ENCODE assay signal across 19 cellular contexts in the genomic region with DNA sequence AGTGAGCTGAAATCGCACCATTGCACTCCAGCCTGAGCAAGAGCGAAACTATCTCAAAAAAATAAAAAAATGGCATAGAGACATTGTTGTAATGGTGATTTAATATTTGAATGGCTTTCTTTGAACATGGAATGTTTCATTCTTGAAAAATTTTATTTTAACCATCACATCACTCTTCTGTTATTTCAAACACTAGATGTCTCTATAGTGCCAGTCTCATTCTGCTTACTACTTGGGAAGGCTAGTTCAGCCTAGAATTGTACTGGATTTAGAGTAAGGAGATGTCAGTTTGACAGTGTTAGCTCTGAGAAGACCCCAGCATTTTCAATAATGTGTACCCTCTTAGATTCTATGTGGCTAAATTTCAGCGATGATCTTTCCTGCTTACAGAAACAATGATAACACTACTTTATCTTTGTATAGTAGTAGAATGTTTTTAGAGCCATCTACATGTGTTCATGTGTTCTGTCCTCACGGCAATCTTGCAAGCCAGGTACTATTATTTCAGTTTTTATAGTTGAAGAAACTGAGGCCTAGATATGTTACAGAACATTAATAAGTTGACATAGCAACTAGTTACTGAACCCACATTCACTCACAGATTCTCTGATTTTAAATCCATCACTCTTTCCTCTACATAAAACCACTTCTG.
DNase-seq lines count a peak whose midpoint lies in the region; ATAC-seq, FAIRE-seq and TF ChIP-seq lines count a peak whose summit lies in the region.
"Had no signal": no experiment of that assay in that cellular context is flagged by ENCODE, and none has a peak within 500 bp of the region (broad histone marks: within the 10 kb centered on the region; RNA-seq: fewer than 3 reads in every experiment).

No MANE protein-coding gene starts in this region.

- ATAC-seq in PC-3 (no peak), HG02884 (IDR thresholded peaks at IDR 0.05; ENCODE audit: unreplicated experiment) (no peak)

- BruUV-seq in PC-3 (replicated peaks; lab: Mats Ljungman, UMichigan) (no TSS peak), endothelial cell of umbilical vein (replicated peaks; lab: Mats Ljungman, UMichigan) (no TSS peak)

- no peaks in the 10 kb centered on the region for H3K36me3 ChIP-seq in PC-3 (ENCODE audit: low read depth, low read length)
- no peaks in the 10 kb centered on the region for H3K36me3 ChIP-seq in endothelial cell of umbilical vein (ENCODE audit: control insufficient read depth in 2 of 2, extremely low read depth in 1 of 2, insufficient read depth in 2 of 2, low read length in 2 of 2)
- H3K36me3 ChIP-seq in CD8-positive, alpha-beta memory T cell (ENCODE audit: insufficient read depth, low read length), result no peaks in the 10 kb centered on the region
- H3K36me3 ChIP-seq: spleen, stomach had no signal

- TF ChIP-seq CTCF in PC-3 (conservative IDR thresholded peaks at IDR 0.05; ENCODE audit: low read depth, low read length) (peak; percentile 43), endothelial cell of umbilical vein (IDR thresholded peaks at IDR 0.05; ENCODE audit: extremely low read depth in 1 of 2, insufficient read depth in 1 of 2, low read depth in 1 of 2, low read length in 2 of 2) (peak; percentile 0 to 9), osteocyte (IDR thresholded peaks at IDR 0.05) (peak; percentile 37), CD14-positive monocyte (IDR thresholded peaks at IDR 0.05) (no peak)

- no peak overlapping the region for H3K9ac ChIP-seq in PC-3 (ENCODE audit: low read length)
- H3K9ac ChIP-seq in endothelial cell of umbilical vein (replicated peaks; ENCODE audit: extremely low read depth, insufficient read depth, low read length), result no peak overlapping the region

- H2AFZ ChIP-seq in PC-3 (ENCODE audit: low read length) (no peak overlapping the region), endothelial cell of umbilical vein (ENCODE audit: low read depth, low read length) (peak overlapping the region; percentile 20)

- peaks cover 30% of the 10 kb centered on the region for H3K27me3 Mint-ChIP-seq in osteocyte (ENCODE audit: unreplicated experiment)
- no peaks in the 10 kb centered on the region for H3K27me3 Mint-ChIP-seq in CD14-positive monocyte (ENCODE audit: low read depth in 3 of 3)
- peaks cover 0 to 2% of the 10 kb centered on the region in 2 donors for H3K27me3 Mint-ChIP-seq in CD8-positive, alpha-beta memory T cell
- H3K27me3 Mint-ChIP-seq: dendritic cell treated with granulocyte-macrophage colony-stimulating factor and Interleukin-4, amounts not matched to agents 40 ng/mL and 50 ng/mL, for 4 days had no signal

- no peaks in the 10 kb centered on the region for H3K9me2 ChIP-seq in PC-3 (replicated peaks; ENCODE audit: low read length)

- DNase-seq in NCI-H2227 treated with DMSO at 0.1 percent for 48 hours (lab: John Stamatoyannopoulos, UW) (peak; percentile 10), NCI-H2227 (lab: John Stamatoyannopoulos, UW; ENCODE audit: unreplicated experiment) (no peak), PC-3 (peak; percentile 13), endothelial cell of umbilical vein (ENCODE audit: low read depth, low spot score) (peak; percentile 74), osteocyte (ENCODE audit: extremely low spot score, unreplicated experiment) (no peak), CD14-positive monocyte (ENCODE audit: low spot score) (no peak)
- DNase-seq in CD8-positive, alpha-beta memory T cell, result no peak
- DNase-seq: activated CD4-positive, alpha-beta T cell treated with anti-CD3 and anti-CD28 coated beads, Interleukin-2, amount 50 U/mL, for 48 hours; amygdala; Caco-2; NCI-H1105; NCI-H510A treated with DMSO at 0.1 percent for 48 hours; nucleus accumbens; spleen; stomach had no signal

- dilution Hi-C loops in endothelial cell of umbilical vein (cut with MboI; ENCODE audit: extremely low pct_ligation_motif_present, low sequenced_read_pairs), result no loop called here

- POLR2A ChIA-PET in PC-3 (lab: Charles Lee; ENCODE audit: unreplicated experiment) (no interaction called here), endothelial cell of umbilical vein (lab: Charles Lee) (no interaction called here)
- POLR2A ChIA-PET in CD8-positive, alpha-beta memory T cell (lab: Charles Lee), result no interaction called here

- H3K4me1 Mint-ChIP-seq in osteocyte (ENCODE audit: unreplicated experiment) (peaks cover 4% of the 10 kb centered on the region), CD14-positive monocyte (no peaks in the 10 kb centered on the region)
- no peaks in the 10 kb centered on the region for H3K4me1 Mint-ChIP-seq in CD8-positive, alpha-beta memory T cell

- H3K27me3 ChIP-seq in PC-3 (ENCODE audit: low read length), result no peaks in the 10 kb centered on the region
- H3K27me3 ChIP-seq in endothelial cell of umbilical vein (ENCODE audit: control insufficient read depth in 2 of 2, insufficient read depth in 2 of 2, low read length in 2 of 2), result no peaks in the 10 kb centered on the region
- H3K27me3 ChIP-seq in CD8-positive, alpha-beta memory T cell (ENCODE audit: insufficient read depth, low read length, poor library complexity, severe bottlenecking), result no peaks in the 10 kb centered on the region
- H3K27me3 ChIP-seq: spleen, stomach had no signal

- H3F3A ChIP-seq in PC-3 (ENCODE audit: low read length, unreplicated experiment), result no peaks in the 10 kb centered on the region

- no peak overlapping the region for H3K27ac Mint-ChIP-seq in osteocyte (ENCODE audit: unreplicated experiment)
- H3K27ac Mint-ChIP-seq in CD14-positive monocyte, result no peak overlapping the region
- no peak overlapping the region for H3K27ac Mint-ChIP-seq in CD8-positive, alpha-beta memory T cell
- H3K27ac Mint-ChIP-seq: dendritic cell treated with granulocyte-macrophage colony-stimulating factor and Interleukin-4, amounts not matched to agents 40 ng/mL and 50 ng/mL, for 4 days had no signal

- H3K9me3 ChIP-seq in PC-3 (ENCODE audit: low read length) (no peaks in the 10 kb centered on the region), endothelial cell of umbilical vein (replicated peaks; ENCODE audit: control insufficient read depth, insufficient read depth, low read length) (no peaks in the 10 kb centered on the region)
- H3K9me3 ChIP-seq in CD8-positive, alpha-beta memory T cell (ENCODE audit: low read length), result no peaks in the 10 kb centered on the region

- H3K4me3 ChIP-seq in PC-3 (ENCODE audit: low read length) (no peak overlapping the region), endothelial cell of umbilical vein (replicated peaks in 1 of 3; ENCODE audit: insufficient read depth in 1 of 3, low read depth in 1 of 3, low read length in 3 of 3) (no peak overlapping the region)
- H3K4me3 ChIP-seq in CD8-positive, alpha-beta memory T cell (ENCODE audit: low read length), result no peak overlapping the region
- H3K4me3 ChIP-seq: lung, spleen, stomach had no signal

- H3K9me3 Mint-ChIP-seq in osteocyte (ENCODE audit: unreplicated experiment) (peaks cover 29% of the 10 kb centered on the region), CD14-positive monocyte (peaks cover 4 to 20% (median 11%) of the 10 kb centered on the region in 7 donors)
- H3K9me3 Mint-ChIP-seq in CD8-positive, alpha-beta memory T cell, result peaks cover 0 to 8% (median 1%) of the 10 kb centered on the region in 5 donors

- H3K79me2 ChIP-seq in PC-3 (ENCODE audit: low read length), result no peaks in the 10 kb centered on the region
- no peaks in the 10 kb centered on the region for H3K79me2 ChIP-seq in endothelial cell of umbilical vein (ENCODE audit: control insufficient read depth, insufficient read depth, low read length)

- no peak overlapping the region for H3K4me2 ChIP-seq in PC-3 (ENCODE audit: low read length)
- no peak overlapping the region for H3K4me2 ChIP-seq in endothelial cell of umbilical vein (ENCODE audit: insufficient read depth, low read length)

- no peak for TF ChIP-seq POLR2A in endothelial cell of umbilical vein (IDR thresholded peaks at IDR 0.05; ENCODE audit: low read depth, low read length)

- H3K36me3 Mint-ChIP-seq in osteocyte (ENCODE audit: unreplicated experiment), result no peaks in the 10 kb centered on the region
- no peaks in the 10 kb centered on the region for H3K36me3 Mint-ChIP-seq in CD14-positive monocyte
- no peaks in the 10 kb centered on the region for H3K36me3 Mint-ChIP-seq in CD8-positive, alpha-beta memory T cell

- H3K9me1 ChIP-seq in endothelial cell of umbilical vein (replicated peaks; ENCODE audit: control insufficient read depth, extremely low read depth, insufficient read depth, low read length), result no peaks in the 10 kb centered on the region

- no peak overlapping the region for H3K27ac ChIP-seq in PC-3 (ENCODE audit: low read length)
- H3K27ac ChIP-seq in endothelial cell of umbilical vein (ENCODE audit: insufficient read depth, low read depth, low read length), result no peak overlapping the region
- no peak overlapping the region for H3K27ac ChIP-seq in CD8-positive, alpha-beta memory T cell (ENCODE audit: low read depth, low read length)
- H3K27ac ChIP-seq: spleen, stomach had no signal

- FAIRE-seq in endothelial cell of umbilical vein (lab: Jason Lieb, UNC), result peak; percentile 43
- FAIRE-seq: GM18507 had no signal

- H4K20me1 ChIP-seq in PC-3 (ENCODE audit: low read length) (no peaks in the 10 kb centered on the region), endothelial cell of umbilical vein (replicated peaks; ENCODE audit: control insufficient read depth, extremely low read depth, insufficient read depth, low read length) (no peaks in the 10 kb centered on the region)

- intact Hi-C loops in PC-3 (cut with micrococcal nuclease), result loop anchor here (5.0 kb wide), 1 partner anchor 460 kb away; no protein-coding TSS in a partner anchor
- intact Hi-C loops in endothelial cell of umbilical vein (cut with micrococcal nuclease), result loop anchor here (1.0 to 2.0 kb wide), 4 partner anchors 129 to 461 kb away; no protein-coding TSS in a partner anchor
- intact Hi-C loops in CD14-positive monocyte (cut with micrococcal nuclease), result no loop called here

- CTCF ChIA-PET in PC-3 (lab: Charles Lee), result no interaction called here
- CTCF ChIA-PET in endothelial cell of umbilical vein (lab: Charles Lee), result interaction anchor here (0.9 to 2.8 kb wide), 19 partner anchors 9 to 461 kb away, joined by 3 to 16 read pairs (median 4); a partner anchor contains a TSS
- CTCF ChIA-PET in CD8-positive, alpha-beta memory T cell (lab: Charles Lee), result no interaction called here

- H3K4me1 ChIP-seq in PC-3 (ENCODE audit: insufficient read depth, low read length) (peaks cover 5% of the 10 kb centered on the region; the same call in 1 of the 2 replicates), endothelial cell of umbilical vein (ENCODE audit: control insufficient read depth, extremely low read depth, insufficient read depth, low read length) (peaks cover 25% of the 10 kb centered on the region)
- no peaks in the 10 kb centered on the region for H3K4me1 ChIP-seq in CD8-positive, alpha-beta memory T cell (ENCODE audit: insufficient read depth, low read length)
- H3K4me1 ChIP-seq: Caco-2, spleen, stomach had no signal

- H3K4me3 Mint-ChIP-seq in osteocyte (ENCODE audit: unreplicated experiment) (no peak overlapping the region), CD14-positive monocyte (no peak overlapping the region)
- no peak overlapping the region for H3K4me3 Mint-ChIP-seq in CD8-positive, alpha-beta memory T cell
- H3K4me3 Mint-ChIP-seq: dendritic cell treated with granulocyte-macrophage colony-stimulating factor and Interleukin-4, amounts not matched to agents 40 ng/mL and 50 ng/mL, for 4 days had no signal

TF ChIP-seq in endothelial cell of umbilical vein, 7 proteins besides CTCF, POLR2A, EP300 and RAD21 (continues in another document):
- no peak for TF ChIP-seq JUN (IDR thresholded peaks at IDR 0.05; ENCODE audit: borderline replicate concordance, insufficient read depth, insufficient read length, low read depth)

Comparison
In these comparisons a context has a peak if more than half of its experiments do, and no peak if none do; other contexts are left out.
1. DNase-seq: peak in NCI-H2227 treated with DMSO at 0.1 percent for 48 hours (single experiment), PC-3 (single experiment) and endothelial cell of umbilical vein (single experiment); none in NCI-H2227 (single experiment), osteocyte (single experiment), CD14-positive monocyte (single experiment) and CD8-positive, alpha-beta memory T cell (0 of 5).
2. intact Hi-C loops: an anchor here in PC-3 (5.0 kb wide) and endothelial cell of umbilical vein (1.0 to 2.0 kb wide); none called in CD14-positive monocyte.